Comparison of ENCODE assay signal across 18 cellular contexts in genomic region chr5:59487068-59487686, GRCh38.
"Had no signal": no experiment of that assay in that cellular context is flagged by ENCODE, and none has a peak within 500 bp of the region (broad histone marks: within the 10 kb centered on the region; RNA-seq: fewer than 3 reads in every experiment).

No MANE protein-coding gene starts in this region.

- H3K4me3 Mint-ChIP-seq: activated B cell treated with CpG ODN at 0.5 μM for 24 hours; activated CD4-positive, alpha-beta T cell treated with anti-CD3 and anti-CD28 coated beads, Interleukin-2, amount 10 ng/mL, durations not matched to agents 24 days and 14 days; activated naive CD4-positive, alpha-beta T cell treated with anti-CD3 and anti-CD28 coated beads, Interleukin-2, amount 10 ng/mL, durations not matched to agents 7 days and 5 days; dendritic cell treated with granulocyte-macrophage colony-stimulating factor and Interleukin-4, amounts not matched to agents 40 ng/mL and 50 ng/mL, for 4 days; endodermal cell; naive thymus-derived CD8-positive, alpha-beta T cell; T-helper 17 cell had no signal

- H3K27me3 Mint-ChIP-seq: activated B cell treated with CpG ODN at 0.5 μM for 24 hours; activated naive CD4-positive, alpha-beta T cell treated with anti-CD3 and anti-CD28 coated beads, Interleukin-2, amount 10 ng/mL, durations not matched to agents 7 days and 5 days; dendritic cell treated with granulocyte-macrophage colony-stimulating factor and Interleukin-4, amounts not matched to agents 40 ng/mL and 50 ng/mL, for 4 days; naive thymus-derived CD8-positive, alpha-beta T cell had no signal

- H3K4me1 Mint-ChIP-seq: activated naive CD4-positive, alpha-beta T cell treated with anti-CD3 and anti-CD28 coated beads, Interleukin-2, amount 10 ng/mL, durations not matched to agents 7 days and 5 days; naive thymus-derived CD8-positive, alpha-beta T cell had no signal

- ATAC-seq: mucosa of descending colon; naive thymus-derived CD8-positive, alpha-beta T cell; stimulated activated naive CD8-positive, alpha-beta T cell treated with anti-CD3 and anti-CD28 coated beads, Interleukin-15, Interleukin-2, amounts not matched to agents 100 U/mL and 50 U/mL, for 24 hours; T-helper 17 cell had no signal

- H3K9me3 Mint-ChIP-seq: activated B cell treated with CpG ODN at 0.5 μM for 24 hours; activated CD4-positive, alpha-beta T cell treated with anti-CD3 and anti-CD28 coated beads, Interleukin-2, amount 10 ng/mL, durations not matched to agents 24 days and 14 days; activated naive CD4-positive, alpha-beta T cell treated with anti-CD3 and anti-CD28 coated beads, Interleukin-2, amount 10 ng/mL, durations not matched to agents 7 days and 5 days; activated T-helper 2 cell treated with anti-CD3 and anti-CD28 coated beads, Interferon-gamma antibody, Interleukin-2, Interleukin-4, amounts not matched to agents 10 μg/mL and 5 μg/mL and 100 μg/mL, durations not matched to agents 14 hours and 24 hours and 36 hours; dendritic cell treated with granulocyte-macrophage colony-stimulating factor and Interleukin-4, amounts not matched to agents 40 ng/mL and 50 ng/mL, for 4 days; endodermal cell; naive thymus-derived CD8-positive, alpha-beta T cell had no signal

- H3K4me1 ChIP-seq: adrenal gland, suprapubic skin had no signal

- H3K4me3 ChIP-seq: adrenal gland, hepatocyte, mucosa of descending colon, suprapubic skin had no signal

- H3K27ac Mint-ChIP-seq: activated B cell treated with CpG ODN at 0.5 μM for 24 hours; activated CD4-positive, alpha-beta T cell treated with anti-CD3 and anti-CD28 coated beads, Interleukin-2, amount 10 ng/mL, durations not matched to agents 24 days and 14 days; activated naive CD4-positive, alpha-beta T cell treated with anti-CD3 and anti-CD28 coated beads, Interleukin-2, amount 10 ng/mL, durations not matched to agents 7 days and 5 days; activated T-helper 2 cell treated with anti-CD3 and anti-CD28 coated beads, Interferon-gamma antibody, Interleukin-2, Interleukin-4, amounts not matched to agents 10 μg/mL and 5 μg/mL and 100 μg/mL, durations not matched to agents 14 hours and 24 hours and 36 hours; dendritic cell treated with granulocyte-macrophage colony-stimulating factor and Interleukin-4, amounts not matched to agents 40 ng/mL and 50 ng/mL, for 4 days; naive thymus-derived CD8-positive, alpha-beta T cell; T-helper 17 cell had no signal

- H3K36me3 Mint-ChIP-seq: activated naive CD4-positive, alpha-beta T cell treated with anti-CD3 and anti-CD28 coated beads, Interleukin-2, amount 10 ng/mL, durations not matched to agents 7 days and 5 days; naive thymus-derived CD8-positive, alpha-beta T cell had no signal

- H3K27me3 ChIP-seq: adrenal gland, brain microvascular endothelial cell, hepatocyte, suprapubic skin had no signal

- H3K36me3 ChIP-seq: adrenal gland, brain microvascular endothelial cell, suprapubic skin had no signal

- DNase-seq: activated B cell treated with CpG ODN at 0.5 μM for 24 hours; activated CD4-positive, alpha-beta T cell treated with anti-CD3 and anti-CD28 coated beads, Interleukin-2, amount 10 ng/mL, durations not matched to agents 24 days and 14 days; activated CD8-positive, alpha-beta memory T cell treated with anti-CD3 and anti-CD28 coated beads for 24 hours; activated naive CD4-positive, alpha-beta T cell treated with anti-CD3 and anti-CD28 coated beads, Interleukin-2, amount 10 ng/mL, durations not matched to agents 7 days and 5 days; adrenal gland; endodermal cell; kidney glomerular epithelial cell; mucosa of descending colon; naive thymus-derived CD8-positive, alpha-beta T cell; stimulated activated CD4-positive, alpha-beta T cell treated with anti-CD3 and anti-CD28 coated beads, Interleukin-4, amount 100 ng/mL, for 1 hour; stimulated activated CD8-positive, alpha-beta memory T cell treated with anti-CD3 and anti-CD28 coated beads, Interleukin-4, amount 100 ng/mL, for 48 hours; stimulated activated naive CD8-positive, alpha-beta T cell treated with anti-CD3 and anti-CD28 coated beads, Interleukin-15, Interleukin-2, amounts not matched to agents 100 U/mL and 50 U/mL, for 24 hours; T-helper 17 cell had no signal

- H3K9me3 ChIP-seq: adrenal gland, mucosa of descending colon, suprapubic skin had no signal
